10 cellular contexts compared by ENCODE assay signal in genomic region chr15:66269326-66270090, GRCh38. TPM values are rescaled to one million over a fixed set of nuclear protein-coding genes. Genes with fewer than 3 reads are reported as not detected.
DNase-seq lines count a peak whose midpoint lies in the region; ATAC-seq and TF ChIP-seq lines count a peak whose summit lies in the region.
"Had no signal": no experiment of that assay in that cellular context is flagged by ENCODE, and none has a peak within 500 bp of the region (broad histone marks: within the 10 kb centered on the region; RNA-seq: fewer than 3 reads in every experiment).

No MANE protein-coding gene starts in this region.

- CTCF ChIA-PET in A673 (lab: Charles Lee), result interaction anchor here (0.6 kb wide), 1 partner anchor 17 kb away, joined by 3 read pairs; no protein-coding TSS in a partner anchor
- CTCF ChIA-PET in HEK293T (lab: Yijun Ruan, JAX), result interaction anchor here (0.9 kb wide), 1 partner anchor 8 kb away, joined by 4 read pairs; no protein-coding TSS in a partner anchor

- no peak overlapping the region for H3K4me3 ChIP-seq in A673 (ENCODE audit: low read depth, low read length, poor library complexity, severe bottlenecking)
- H3K4me3 ChIP-seq in foreskin fibroblast (ENCODE audit: low read depth in 1 of 2, low read length in 2 of 2), result no peak overlapping the region

- no peaks in the 10 kb centered on the region for H3K9me3 ChIP-seq in A673 (ENCODE audit: low read depth, low read length, poor library complexity, severe bottlenecking)

- no peaks in the 10 kb centered on the region for H3K36me3 ChIP-seq in A673 (ENCODE audit: insufficient read depth, low read length, poor library complexity, severe bottlenecking)

- POLR2A ChIA-PET in A673 (lab: Charles Lee; ENCODE audit: low non-redundant PET) (no interaction called here), HEK293T (lab: Yijun Ruan, JAX) (interaction anchor here (0.7 to 1.7 kb wide), 7 partner anchors 9 to 984 kb away, joined by 3 to 8 read pairs (median 3); partner anchors contain the start of genes DIS3L, MEGF11 and RAB11A)

- no peak for ATAC-seq in GM21528 (IDR thresholded peaks at IDR 0.05; ENCODE audit: low FRiP score, unreplicated experiment)

- BruUV-seq in A673 (replicated peaks; lab: Mats Ljungman, UMichigan), result no TSS peak

- intact Hi-C loops in A673 (cut with micrococcal nuclease; ENCODE audit: unreplicated experiment), result no loop called here

- DNase-seq in A673 (ENCODE audit: low spot score) (peak; percentile 91), HEK293T (ENCODE audit: extremely low spot score) (peak; percentile 68), RKO (ENCODE audit: low spot score) (peak; percentile 94), foreskin fibroblast (peak; percentile 62 to 71), NCI-H1092 treated with DMSO at 0.1 percent for 48 hours (lab: John Stamatoyannopoulos, UW) (no peak), DMS79 (lab: John Stamatoyannopoulos, UW) (no peak)
- DNase-seq in activated naive CD4-positive, alpha-beta T cell (lab: John Stamatoyannopoulos, UW), result no peak
- DNase-seq: CD8-positive, alpha-beta memory T cell; T-helper 9 cell had no signal

- no peak overlapping the region for H3K27ac ChIP-seq in A673 (ENCODE audit: low read depth, low read length, poor library complexity, severe bottlenecking)

- peaks cover 13% of the 10 kb centered on the region for H3K4me1 ChIP-seq in A673 (ENCODE audit: insufficient read depth, low read length, poor library complexity, severe bottlenecking)

- no peaks in the 10 kb centered on the region for H3K27me3 ChIP-seq in A673 (replicated peaks; ENCODE audit: insufficient read depth, low read depth, low read length, poor library complexity)

- no peak for TF ChIP-seq CTCF in A673 (conservative IDR thresholded peaks at IDR 0.05; ENCODE audit: low read depth, low read length)
- TF ChIP-seq CTCF in foreskin fibroblast (IDR thresholded peaks at IDR 0.05; ENCODE audit: low read depth, low read length), result no peak

TF ChIP-seq in HEK293T, 16 proteins besides CTCF, POLR2A, EP300 and RAD21:
- TF ChIP-seq L3MBTL2 (conservative IDR thresholded peaks at IDR 0.05) (peak; percentile 67), PKNOX1 (IDR thresholded peaks at IDR 0.05) (peak; percentile 51; the same call in 1 of the 2 replicates), NFRKB (IDR thresholded peaks at IDR 0.05) (no peak)

RNA-seq across cellular contexts. Expression of gene MEGF11, which starts 16.0 kb away (rescaled TPM):
- total RNA-seq in A673 (2021), result 0.09 and 0.43 TPM in 2 replicates
- total RNA-seq: CD8-positive, alpha-beta memory T cell had no signal

RNA-seq across cellular contexts. Expression of gene DIS3L, which starts 23.9 kb away (rescaled TPM):
- 10.7 and 13.6 TPM in 2 replicates for total RNA-seq in A673 (2021)

Comparison
In these comparisons a context has a peak if more than half of its experiments do, and no peak if none do; other contexts are left out.
1. DNase-seq: peak in A673 (single experiment), HEK293T (single experiment), RKO (single experiment) and foreskin fibroblast (2 of 2); none in activated naive CD4-positive, alpha-beta T cell (0 of 4), NCI-H1092 treated with DMSO at 0.1 percent for 48 hours (single experiment) and DMS79 (single experiment).